Comparison of ENCODE assay signal across 1 cellular context in the genomic region with DNA sequence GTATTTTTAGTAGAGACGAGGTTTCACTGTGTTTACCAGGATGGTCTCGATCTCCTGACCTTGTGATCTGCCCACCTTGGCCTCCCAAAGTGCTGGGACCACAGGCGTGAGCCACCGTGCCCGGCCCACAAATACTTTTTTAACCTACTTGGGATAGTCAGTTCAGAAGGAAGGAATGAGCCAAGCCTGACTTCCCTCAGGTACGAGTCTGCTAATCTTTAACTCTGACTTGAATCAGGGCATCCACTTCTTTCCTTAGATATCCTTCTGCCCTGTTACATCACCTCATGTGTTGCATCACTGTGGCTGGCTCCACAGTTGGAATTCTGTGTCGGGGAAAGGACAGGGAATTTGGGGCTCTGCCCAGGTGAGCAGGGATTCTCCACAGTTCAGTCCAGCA.
TF ChIP-seq lines count a peak whose summit lies in the region.

No MANE protein-coding gene starts in this region.

TF ChIP-seq in HepG2, 621 proteins besides CTCF, POLR2A, EP300 and RAD21 (continued from another document and continues in another):
- TF ChIP-seq, protein P1, sequence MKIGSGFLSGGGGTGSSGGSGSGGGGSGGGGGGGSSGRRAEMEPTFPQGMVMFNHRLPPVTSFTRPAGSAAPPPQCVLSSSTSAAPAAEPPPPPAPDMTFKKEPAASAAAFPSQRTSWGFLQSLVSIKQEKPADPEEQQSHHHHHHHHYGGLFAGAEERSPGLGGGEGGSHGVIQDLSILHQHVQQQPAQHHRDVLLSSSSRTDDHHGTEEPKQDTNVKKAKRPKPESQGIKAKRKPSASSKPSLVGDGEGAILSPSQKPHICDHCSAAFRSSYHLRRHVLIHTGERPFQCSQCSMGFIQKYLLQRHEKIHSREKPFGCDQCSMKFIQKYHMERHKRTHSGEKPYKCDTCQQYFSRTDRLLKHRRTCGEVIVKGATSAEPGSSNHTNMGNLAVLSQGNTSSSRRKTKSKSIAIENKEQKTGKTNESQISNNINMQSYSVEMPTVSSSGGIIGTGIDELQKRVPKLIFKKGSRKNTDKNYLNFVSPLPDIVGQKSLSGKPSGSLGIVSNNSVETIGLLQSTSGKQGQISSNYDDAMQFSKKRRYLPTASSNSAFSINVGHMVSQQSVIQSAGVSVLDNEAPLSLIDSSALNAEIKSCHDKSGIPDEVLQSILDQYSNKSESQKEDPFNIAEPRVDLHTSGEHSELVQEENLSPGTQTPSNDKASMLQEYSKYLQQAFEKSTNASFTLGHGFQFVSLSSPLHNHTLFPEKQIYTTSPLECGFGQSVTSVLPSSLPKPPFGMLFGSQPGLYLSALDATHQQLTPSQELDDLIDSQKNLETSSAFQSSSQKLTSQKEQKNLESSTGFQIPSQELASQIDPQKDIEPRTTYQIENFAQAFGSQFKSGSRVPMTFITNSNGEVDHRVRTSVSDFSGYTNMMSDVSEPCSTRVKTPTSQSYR (CRISPR knock-in tag; IDR thresholded peaks at IDR 0.05; ENCODE audit: borderline replicate concordance) = peak; percentile 70
- TF ChIP-seq KAT8 (CRISPR knock-in tag; IDR thresholded peaks at IDR 0.05) = peak; percentile 74; the same call in 1 of the 2 replicates
- TF ChIP-seq PCBP1 (IDR thresholded peaks at IDR 0.05; ENCODE audit: borderline replicate concordance, low read depth, low read length) = no peak
- no peak; the same call in 1 of the 2 replicates for TF ChIP-seq ZNF749 (CRISPR knock-in tag; IDR thresholded peaks at IDR 0.05; ENCODE audit: borderline replicate concordance)
- no peak for TF ChIP-seq ZBTB20 (CRISPR knock-in tag; IDR thresholded peaks at IDR 0.05; ENCODE audit: borderline replicate concordance, low read depth)
- TF ChIP-seq ZNF225 (CRISPR knock-in tag; IDR thresholded peaks at IDR 0.05) = no peak
- peak; percentile 35; the same call in 1 of the 2 replicates for TF ChIP-seq RFXAP (CRISPR knock-in tag; IDR thresholded peaks at IDR 0.05; ENCODE audit: borderline replicate concordance)
- TF ChIP-seq, protein P2, sequence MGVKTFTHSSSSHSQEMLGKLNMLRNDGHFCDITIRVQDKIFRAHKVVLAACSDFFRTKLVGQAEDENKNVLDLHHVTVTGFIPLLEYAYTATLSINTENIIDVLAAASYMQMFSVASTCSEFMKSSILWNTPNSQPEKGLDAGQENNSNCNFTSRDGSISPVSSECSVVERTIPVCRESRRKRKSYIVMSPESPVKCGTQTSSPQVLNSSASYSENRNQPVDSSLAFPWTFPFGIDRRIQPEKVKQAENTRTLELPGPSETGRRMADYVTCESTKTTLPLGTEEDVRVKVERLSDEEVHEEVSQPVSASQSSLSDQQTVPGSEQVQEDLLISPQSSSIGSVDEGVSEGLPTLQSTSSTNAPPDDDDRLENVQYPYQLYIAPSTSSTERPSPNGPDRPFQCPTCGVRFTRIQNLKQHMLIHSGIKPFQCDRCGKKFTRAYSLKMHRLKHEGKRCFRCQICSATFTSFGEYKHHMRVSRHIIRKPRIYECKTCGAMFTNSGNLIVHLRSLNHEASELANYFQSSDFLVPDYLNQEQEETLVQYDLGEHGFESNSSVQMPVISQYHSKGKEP (CRISPR knock-in tag; IDR thresholded peaks at IDR 0.05) = 0 out of 2 replicates have a peak, but pooled peaks have one; percentile 60
- TF ChIP-seq FOXC1 (CRISPR knock-in tag; IDR thresholded peaks at IDR 0.05; ENCODE audit: borderline replicate concordance) = no peak; the same call in 1 of the 2 replicates
- no peak for TF ChIP-seq ZBTB49 (CRISPR knock-in tag; IDR thresholded peaks at IDR 0.05; ENCODE audit: borderline replicate concordance)
- TF ChIP-seq, protein P3, sequence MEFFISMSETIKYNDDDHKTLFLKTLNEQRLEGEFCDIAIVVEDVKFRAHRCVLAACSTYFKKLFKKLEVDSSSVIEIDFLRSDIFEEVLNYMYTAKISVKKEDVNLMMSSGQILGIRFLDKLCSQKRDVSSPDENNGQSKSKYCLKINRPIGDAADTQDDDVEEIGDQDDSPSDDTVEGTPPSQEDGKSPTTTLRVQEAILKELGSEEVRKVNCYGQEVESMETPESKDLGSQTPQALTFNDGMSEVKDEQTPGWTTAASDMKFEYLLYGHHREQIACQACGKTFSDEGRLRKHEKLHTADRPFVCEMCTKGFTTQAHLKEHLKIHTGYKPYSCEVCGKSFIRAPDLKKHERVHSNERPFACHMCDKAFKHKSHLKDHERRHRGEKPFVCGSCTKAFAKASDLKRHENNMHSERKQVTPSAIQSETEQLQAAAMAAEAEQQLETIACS (CRISPR knock-in tag; IDR thresholded peaks at IDR 0.05) = no peak
- no peak for TF ChIP-seq ZNF263 (CRISPR knock-in tag; IDR thresholded peaks at IDR 0.05)
- TF ChIP-seq, protein P4, sequence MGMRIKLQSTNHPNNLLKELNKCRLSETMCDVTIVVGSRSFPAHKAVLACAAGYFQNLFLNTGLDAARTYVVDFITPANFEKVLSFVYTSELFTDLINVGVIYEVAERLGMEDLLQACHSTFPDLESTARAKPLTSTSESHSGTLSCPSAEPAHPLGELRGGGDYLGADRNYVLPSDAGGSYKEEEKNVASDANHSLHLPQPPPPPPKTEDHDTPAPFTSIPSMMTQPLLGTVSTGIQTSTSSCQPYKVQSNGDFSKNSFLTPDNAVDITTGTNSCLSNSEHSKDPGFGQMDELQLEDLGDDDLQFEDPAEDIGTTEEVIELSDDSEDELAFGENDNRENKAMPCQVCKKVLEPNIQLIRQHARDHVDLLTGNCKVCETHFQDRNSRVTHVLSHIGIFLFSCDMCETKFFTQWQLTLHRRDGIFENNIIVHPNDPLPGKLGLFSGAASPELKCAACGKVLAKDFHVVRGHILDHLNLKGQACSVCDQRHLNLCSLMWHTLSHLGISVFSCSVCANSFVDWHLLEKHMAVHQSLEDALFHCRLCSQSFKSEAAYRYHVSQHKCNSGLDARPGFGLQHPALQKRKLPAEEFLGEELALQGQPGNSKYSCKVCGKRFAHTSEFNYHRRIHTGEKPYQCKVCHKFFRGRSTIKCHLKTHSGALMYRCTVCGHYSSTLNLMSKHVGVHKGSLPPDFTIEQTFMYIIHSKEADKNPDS (CRISPR knock-in tag; IDR thresholded peaks at IDR 0.05) = no peak
- peak; percentile 92 for TF ChIP-seq ZNF331 (CRISPR knock-in tag; IDR thresholded peaks at IDR 0.05)
- TF ChIP-seq, protein P5, sequence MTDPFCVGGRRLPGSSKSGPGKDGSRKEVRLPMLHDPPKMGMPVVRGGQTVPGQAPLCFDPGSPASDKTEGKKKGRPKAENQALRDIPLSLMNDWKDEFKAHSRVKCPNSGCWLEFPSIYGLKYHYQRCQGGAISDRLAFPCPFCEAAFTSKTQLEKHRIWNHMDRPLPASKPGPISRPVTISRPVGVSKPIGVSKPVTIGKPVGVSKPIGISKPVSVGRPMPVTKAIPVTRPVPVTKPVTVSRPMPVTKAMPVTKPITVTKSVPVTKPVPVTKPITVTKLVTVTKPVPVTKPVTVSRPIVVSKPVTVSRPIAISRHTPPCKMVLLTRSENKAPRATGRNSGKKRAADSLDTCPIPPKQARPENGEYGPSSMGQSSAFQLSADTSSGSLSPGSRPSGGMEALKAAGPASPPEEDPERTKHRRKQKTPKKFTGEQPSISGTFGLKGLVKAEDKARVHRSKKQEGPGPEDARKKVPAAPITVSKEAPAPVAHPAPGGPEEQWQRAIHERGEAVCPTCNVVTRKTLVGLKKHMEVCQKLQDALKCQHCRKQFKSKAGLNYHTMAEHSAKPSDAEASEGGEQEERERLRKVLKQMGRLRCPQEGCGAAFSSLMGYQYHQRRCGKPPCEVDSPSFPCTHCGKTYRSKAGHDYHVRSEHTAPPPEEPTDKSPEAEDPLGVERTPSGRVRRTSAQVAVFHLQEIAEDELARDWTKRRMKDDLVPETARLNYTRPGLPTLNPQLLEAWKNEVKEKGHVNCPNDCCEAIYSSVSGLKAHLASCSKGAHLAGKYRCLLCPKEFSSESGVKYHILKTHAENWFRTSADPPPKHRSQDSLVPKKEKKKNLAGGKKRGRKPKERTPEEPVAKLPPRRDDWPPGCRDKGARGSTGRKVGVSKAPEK (CRISPR knock-in tag; IDR thresholded peaks at IDR 0.05; ENCODE audit: borderline replicate concordance) = no peak
- TF ChIP-seq, protein P6, sequence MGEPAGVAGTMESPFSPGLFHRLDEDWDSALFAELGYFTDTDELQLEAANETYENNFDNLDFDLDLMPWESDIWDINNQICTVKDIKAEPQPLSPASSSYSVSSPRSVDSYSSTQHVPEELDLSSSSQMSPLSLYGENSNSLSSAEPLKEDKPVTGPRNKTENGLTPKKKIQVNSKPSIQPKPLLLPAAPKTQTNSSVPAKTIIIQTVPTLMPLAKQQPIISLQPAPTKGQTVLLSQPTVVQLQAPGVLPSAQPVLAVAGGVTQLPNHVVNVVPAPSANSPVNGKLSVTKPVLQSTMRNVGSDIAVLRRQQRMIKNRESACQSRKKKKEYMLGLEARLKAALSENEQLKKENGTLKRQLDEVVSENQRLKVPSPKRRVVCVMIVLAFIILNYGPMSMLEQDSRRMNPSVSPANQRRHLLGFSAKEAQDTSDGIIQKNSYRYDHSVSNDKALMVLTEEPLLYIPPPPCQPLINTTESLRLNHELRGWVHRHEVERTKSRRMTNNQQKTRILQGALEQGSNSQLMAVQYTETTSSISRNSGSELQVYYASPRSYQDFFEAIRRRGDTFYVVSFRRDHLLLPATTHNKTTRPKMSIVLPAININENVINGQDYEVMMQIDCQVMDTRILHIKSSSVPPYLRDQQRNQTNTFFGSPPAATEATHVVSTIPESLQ (CRISPR knock-in tag; conservative IDR thresholded peaks at IDR 0.05) = 0 out of 2 replicates have a peak, but pooled peaks have one; percentile 75
- no peak for TF ChIP-seq MED8 (CRISPR knock-in tag; IDR thresholded peaks at IDR 0.05; ENCODE audit: insufficient replicate concordance)
- TF ChIP-seq ZNF687 (CRISPR knock-in tag; IDR thresholded peaks at IDR 0.05) = peak; percentile 31
- TF ChIP-seq JUNB (CRISPR knock-in tag; IDR thresholded peaks at IDR 0.05; ENCODE audit: borderline replicate concordance) = no peak
- TF ChIP-seq TFAP4 (IDR thresholded peaks at IDR 0.05; ENCODE audit: borderline replicate concordance, low read depth) = no peak
- TF ChIP-seq DNMT1 (CRISPR knock-in tag; IDR thresholded peaks at IDR 0.05) = no peak
- no peak for TF ChIP-seq ZNF275 (CRISPR knock-in tag; IDR thresholded peaks at IDR 0.05; ENCODE audit: borderline replicate concordance)
- TF ChIP-seq NKX3-1 (CRISPR knock-in tag; IDR thresholded peaks at IDR 0.05) = no peak
- TF ChIP-seq SYNCRIP (IDR thresholded peaks at IDR 0.05; ENCODE audit: insufficient read depth, low read depth, low read length) = no peak
